11 cellular contexts compared by ENCODE assay signal in genomic region chr7:90892213-90892612, GRCh38.
DNase-seq lines count a peak whose midpoint lies in the region; ATAC-seq and TF ChIP-seq lines count a peak whose summit lies in the region.
"Had no signal": no experiment of that assay in that cellular context is flagged by ENCODE, and none has a peak within 500 bp of the region (broad histone marks: within the 10 kb centered on the region; RNA-seq: fewer than 3 reads in every experiment).

No MANE protein-coding gene starts in this region.

- peaks cover 0 to 1% of the 10 kb centered on the region in 2 donors for H3K9me3 Mint-ChIP-seq in stimulated activated naive B cell treated with anti-CD40 and anti-IgM and Interleukin-4, amounts not matched to agents 10 μg/mL and 1 μg/mL and 100 μg/mL, for 72 hours
- peaks cover 3% of the 10 kb centered on the region for H3K9me3 Mint-ChIP-seq in activated T-cell treated with anti-CD3 and anti-CD28 coated beads, Interleukin-2, amount 50 U/mL, for 4 hours

- peak; percentile 76 for ATAC-seq in HG02763 (IDR thresholded peaks at IDR 0.05; ENCODE audit: unreplicated experiment)
- ATAC-seq in stimulated activated naive B cell treated with anti-CD40 and anti-IgM and Interleukin-4, amounts not matched to agents 10 μg/mL and 1 μg/mL and 100 μg/mL, for 72 hours (replicated peaks), result peak; percentile 78 to 90
- ATAC-seq in activated T-cell treated with anti-CD3 and anti-CD28 coated beads, Interleukin-2, amount 50 U/mL, for 4 hours, result no peak
- no peak for ATAC-seq in right cardiac atrium
- ATAC-seq: natural killer cell had no signal

- H3K4me1 Mint-ChIP-seq in stimulated activated naive B cell treated with anti-CD40 and anti-IgM and Interleukin-4, amounts not matched to agents 10 μg/mL and 1 μg/mL and 100 μg/mL, for 72 hours, result peaks cover 24 to 48% of the 10 kb centered on the region in 2 donors
- H3K4me1 Mint-ChIP-seq in activated T-cell treated with anti-CD3 and anti-CD28 coated beads, Interleukin-2, amount 50 U/mL, for 4 hours (ENCODE audit: low read depth), result no peaks in the 10 kb centered on the region
- H3K4me1 Mint-ChIP-seq: natural killer cell had no signal

- intact Hi-C loops in right cardiac atrium (cut with DNase I), result no loop called here

- peaks cover 71% of the 10 kb centered on the region for H3K4me1 ChIP-seq in KMS-11 (ENCODE audit: low read depth, poor library complexity, severe bottlenecking)
- H3K4me1 ChIP-seq in right cardiac atrium (ENCODE audit: control insufficient read depth, insufficient read depth, low read length), result peaks cover 2% of the 10 kb centered on the region

- H3K4me3 ChIP-seq in KMS-11 (IDR thresholded peaks at IDR 0.05; ENCODE audit: insufficient read depth, low read depth, low read length), result no peak overlapping the region
- H3K4me3 ChIP-seq in right cardiac atrium (ENCODE audit: low read length), result no peak overlapping the region
- H3K4me3 ChIP-seq: thoracic aorta had no signal

- TF ChIP-seq CTCF in KMS-11 (conservative IDR thresholded peaks at IDR 0.05; ENCODE audit: low read depth, low read length), result no peak

- DNase-seq in GM19240 (ENCODE audit: insufficient read length, low spot score), result peak; percentile 1
- no peak for DNase-seq in stimulated activated naive B cell treated with anti-CD40 and anti-IgM and Interleukin-4, amounts not matched to agents 10 μg/mL and 1 μg/mL and 100 μg/mL, for 72 hours
- no peak for DNase-seq in activated T-cell treated with anti-CD3 and anti-CD28 coated beads, Interleukin-2, amount 50 U/mL, for 4 hours
- DNase-seq in right cardiac atrium, result no peak
- DNase-seq in NCI-H1048 (lab: John Stamatoyannopoulos, UW), result no peak
- DNase-seq: activated gamma-delta T cell treated with Interleukin-2 at 50 U/mL for 16 hours, natural killer cell, NCI-H1092 treated with DMSO at 0.1 percent for 48 hours had no signal

- peaks cover 52% of the 10 kb centered on the region; the same call in 1 of the 2 replicates for H3K79me2 ChIP-seq in KMS-11 (ENCODE audit: insufficient read depth, low read depth)

- H3K9ac ChIP-seq in KMS-11, result no peak overlapping the region

- peaks cover 5% of the 10 kb centered on the region; the same call in 1 of the 2 replicates for H4K20me1 ChIP-seq in KMS-11 (ENCODE audit: insufficient read depth)

- H3K27me3 Mint-ChIP-seq in stimulated activated naive B cell treated with anti-CD40 and anti-IgM and Interleukin-4, amounts not matched to agents 10 μg/mL and 1 μg/mL and 100 μg/mL, for 72 hours, result no peaks in the 10 kb centered on the region
- no peaks in the 10 kb centered on the region for H3K27me3 Mint-ChIP-seq in activated T-cell treated with anti-CD3 and anti-CD28 coated beads, Interleukin-2, amount 50 U/mL, for 4 hours (ENCODE audit: low read depth)

- no peaks in the 10 kb centered on the region for H3K9me3 ChIP-seq in right cardiac atrium (ENCODE audit: control insufficient read depth, low read length)
- H3K9me3 ChIP-seq: thoracic aorta had no signal

- no peak overlapping the region for H3K4me2 ChIP-seq in KMS-11

- H2AFZ ChIP-seq in KMS-11 (ENCODE audit: low read depth), result no peak overlapping the region

- no peaks in the 10 kb centered on the region for H3K36me3 ChIP-seq in KMS-11 (ENCODE audit: insufficient read depth)
- H3K36me3 ChIP-seq: thoracic aorta had no signal

- WGBS in right cardiac atrium, result 91% methylated on average over 2 of the region's 2 CpGs

- peak overlapping the region; percentile 17 to 41 for H3K4me3 Mint-ChIP-seq in stimulated activated naive B cell treated with anti-CD40 and anti-IgM and Interleukin-4, amounts not matched to agents 10 μg/mL and 1 μg/mL and 100 μg/mL, for 72 hours
- H3K4me3 Mint-ChIP-seq in activated T-cell treated with anti-CD3 and anti-CD28 coated beads, Interleukin-2, amount 50 U/mL, for 4 hours, result no peak overlapping the region
- H3K4me3 Mint-ChIP-seq: natural killer cell had no signal

- H3K27me3 ChIP-seq in KMS-11 (ENCODE audit: insufficient read depth, low read depth) (no peaks in the 10 kb centered on the region), right cardiac atrium (ENCODE audit: control insufficient read depth, insufficient read depth) (no peaks in the 10 kb centered on the region)

- peak overlapping the region; percentile 53 for H3K27ac Mint-ChIP-seq in stimulated activated naive B cell treated with anti-CD40 and anti-IgM and Interleukin-4, amounts not matched to agents 10 μg/mL and 1 μg/mL and 100 μg/mL, for 72 hours
- H3K27ac Mint-ChIP-seq: natural killer cell had no signal

- H3K27ac ChIP-seq in KMS-11 (0 out of 2 replicates have a peak overlapping the region, but pooled peaks have one; percentile 2), right cardiac atrium (ENCODE audit: low read length) (no peak overlapping the region)
- H3K27ac ChIP-seq: thoracic aorta had no signal

- H3K36me3 Mint-ChIP-seq in stimulated activated naive B cell treated with anti-CD40 and anti-IgM and Interleukin-4, amounts not matched to agents 10 μg/mL and 1 μg/mL and 100 μg/mL, for 72 hours, result peaks cover 22 to 25% of the 10 kb centered on the region in 2 donors
- no peaks in the 10 kb centered on the region for H3K36me3 Mint-ChIP-seq in activated T-cell treated with anti-CD3 and anti-CD28 coated beads, Interleukin-2, amount 50 U/mL, for 4 hours (ENCODE audit: insufficient read depth)
- H3K36me3 Mint-ChIP-seq: natural killer cell had no signal

Comparison
In these comparisons a context has a peak if more than half of its experiments do, and no peak if none do; other contexts are left out.
1. ATAC-seq: peak in HG02763 (single experiment) and stimulated activated naive B cell treated with anti-CD40 and anti-IgM and Interleukin-4, amounts not matched to agents 10 μg/mL and 1 μg/mL and 100 μg/mL, for 72 hours (2 of 2); none in activated T-cell treated with anti-CD3 and anti-CD28 coated beads, Interleukin-2, amount 50 U/mL, for 4 hours (0 of 2) and right cardiac atrium (0 of 2).